In the genomic region with DNA sequence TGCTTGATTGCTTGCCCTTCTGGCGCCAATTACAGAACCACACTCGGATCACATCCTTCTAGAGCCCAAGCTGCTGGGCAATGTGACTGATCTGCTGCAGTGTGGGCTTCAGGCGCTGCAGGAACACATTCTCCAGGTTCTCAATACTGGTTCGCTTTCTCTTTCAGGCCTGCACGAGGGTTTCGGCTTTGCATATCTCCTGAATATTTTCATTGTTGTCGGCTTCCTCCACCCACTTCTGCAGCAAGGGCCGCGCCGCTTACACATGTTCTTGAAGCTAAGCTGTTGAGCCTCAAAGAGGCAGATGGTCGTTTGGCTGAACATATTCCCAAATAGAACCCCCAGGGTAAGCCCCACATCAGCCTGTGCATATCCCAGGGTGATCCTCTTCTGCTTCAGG, we compare ENCODE assay signal across 1 cellular context.
TF ChIP-seq lines count a peak whose summit lies in the region.

No MANE protein-coding gene starts in this region.

TF ChIP-seq in H1, 55 proteins besides CTCF, POLR2A, EP300 and RAD21:
- TF ChIP-seq SP1 (IDR thresholded peaks at IDR 0.05; ENCODE audit: low read depth, low read length) = no peak
- no peak for TF ChIP-seq GTF2F1 (IDR thresholded peaks at IDR 0.05; ENCODE audit: borderline replicate concordance, low read depth, low read length)
- no peak for TF ChIP-seq FOSL1 (IDR thresholded peaks at IDR 0.05; ENCODE audit: insufficient read depth, low read depth, low read length)
- no peak for TF ChIP-seq TEAD4 (IDR thresholded peaks at IDR 0.05; ENCODE audit: low read depth, low read length)
- no peak for TF ChIP-seq KDM5A (IDR thresholded peaks at IDR 0.05; ENCODE audit: low read length)
- TF ChIP-seq EGR1 (IDR thresholded peaks at IDR 0.05; ENCODE audit: borderline replicate concordance, low read depth, low read length) = no peak
- TF ChIP-seq BCL11A (IDR thresholded peaks at IDR 0.05; ENCODE audit: low read depth in 2 of 2, low read length in 2 of 2) = no peak
- no peak for TF ChIP-seq POU5F1 (IDR thresholded peaks at IDR 0.05; ENCODE audit: low read depth, low read length)
- TF ChIP-seq CEBPB (IDR thresholded peaks at IDR 0.05; ENCODE audit: low read depth, low read length) = no peak
- no peak for TF ChIP-seq JUN (IDR thresholded peaks at IDR 0.05; ENCODE audit: low read depth, low read length)
- TF ChIP-seq SIN3A (conservative IDR thresholded peaks at IDR 0.05 in 1 of 2, IDR thresholded peaks at IDR 0.05 in 1 of 2; ENCODE audit: low read depth in 1 of 2, low read length in 2 of 2) = no peak
- TF ChIP-seq KDM1A (IDR thresholded peaks at IDR 0.05; ENCODE audit: borderline replicate concordance, low read length) = no peak
- TF ChIP-seq CTBP2 (IDR thresholded peaks at IDR 0.05; ENCODE audit: borderline replicate concordance, insufficient read depth, insufficient read length, low read length) = no peak
- TF ChIP-seq MAFK (IDR thresholded peaks at IDR 0.05; ENCODE audit: low read depth, low read length) = no peak
- TF ChIP-seq SUZ12 (IDR thresholded peaks at IDR 0.05; ENCODE audit: low read length) = no peak
- TF ChIP-seq ZNF274 (IDR thresholded peaks at IDR 0.05; ENCODE audit: borderline replicate concordance, extremely low read depth, low read length) = no peak
- no peak for TF ChIP-seq JUND (IDR thresholded peaks at IDR 0.05; ENCODE audit: low read length)
- TF ChIP-seq, protein P1, sequence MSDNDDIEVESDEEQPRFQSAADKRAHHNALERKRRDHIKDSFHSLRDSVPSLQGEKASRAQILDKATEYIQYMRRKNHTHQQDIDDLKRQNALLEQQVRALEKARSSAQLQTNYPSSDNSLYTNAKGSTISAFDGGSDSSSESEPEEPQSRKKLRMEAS (IDR thresholded peaks at IDR 0.05) = no peak
